Comparison of ENCODE assay signal across 13 cellular contexts in genomic region chr12:94721173-94721572, GRCh38.
DNase-seq lines count a peak whose midpoint lies in the region; ATAC-seq, FAIRE-seq and TF ChIP-seq lines count a peak whose summit lies in the region.
"Had no signal": no experiment of that assay in that cellular context is flagged by ENCODE, and none has a peak within 500 bp of the region (broad histone marks: within the 10 kb centered on the region; RNA-seq: fewer than 3 reads in every experiment).

No MANE protein-coding gene starts in this region.

- peak overlapping the region; percentile 92 for H3K27ac ChIP-seq in OCI-LY7 (ENCODE audit: low read depth, low read length, poor library complexity, severe bottlenecking)
- H3K27ac ChIP-seq: hepatocyte had no signal

- peak overlapping the region; percentile 74; the same call in 1 of the 2 replicates for H2AFZ ChIP-seq in OCI-LY7 (ENCODE audit: low read length)
- H2AFZ ChIP-seq: hepatocyte had no signal

- no peaks in the 10 kb centered on the region for H4K20me1 ChIP-seq in OCI-LY7 (ENCODE audit: insufficient read depth, low read length)

- H3K36me3 ChIP-seq in OCI-LY7 (ENCODE audit: insufficient read depth, low read length): no peaks in the 10 kb centered on the region

- POLR2A ChIA-PET in OCI-LY7 (lab: Charles Lee): interaction anchor here (0.5 to 3.5 kb wide), 16 partner anchors 10 to 1124 kb away, joined by 3 to 11 read pairs (median 4); partner anchors contain the start of gene CEP83

- CTCF ChIA-PET in OCI-LY7 (lab: Charles Lee; ENCODE audit: unreplicated experiment): interaction anchor here (1.7 kb wide), 1 partner anchor 10 kb away, joined by 7 read pairs; no protein-coding TSS in a partner anchor

- FAIRE-seq in D721Med (lab: Jason Lieb, UNC): no peak
- FAIRE-seq: colon had no signal

- peaks cover 64% of the 10 kb centered on the region for H3K4me1 ChIP-seq in OCI-LY7 (ENCODE audit: insufficient read depth, low read length, poor library complexity, severe bottlenecking)

- peak; percentile 55 for DNase-seq in GM13977 (ENCODE audit: low spot score)
- peak; percentile 63 for DNase-seq in GM20000 (ENCODE audit: low spot score)
- peak; percentile 87 for DNase-seq in OCI-LY7 (ENCODE audit: low spot score)
- no peak for DNase-seq in NCI-H2227 treated with DMSO at 0.1 percent for 48 hours (lab: John Stamatoyannopoulos, UW)
- DNase-seq in activated CD4-positive, alpha-beta T cell treated with anti-CD3 and anti-CD28 coated beads, Interleukin-2, amount 50 U/mL, for 48 hours: no peak
- no peak for DNase-seq in D721Med (ENCODE audit: insufficient read length, low spot score)
- DNase-seq in activated CD8-positive, alpha-beta memory T cell treated with anti-CD3 and anti-CD28 coated beads, Interleukin-2, amount 50 U/mL, for 4 hours: no peak
- DNase-seq: activated T-cell treated with anti-CD3 and anti-CD28 coated beads, Interleukin-2, amount 50 U/mL, for 4 hours; C1 segment of cervical spinal cord; NCI-H2107 had no signal

- intact Hi-C loops in OCI-LY7 (cut with micrococcal nuclease; ENCODE audit: unreplicated experiment): loop anchor here (5.0 kb wide), 1 partner anchor 96 kb away; no protein-coding TSS in a partner anchor

- BruUV-seq in OCI-LY7 (replicated peaks; lab: Mats Ljungman, UMichigan): no TSS peak

- ATAC-seq in HG03060 (IDR thresholded peaks at IDR 0.05; ENCODE audit: low read depth, unreplicated experiment): peak; percentile 83
- ATAC-seq: activated T-cell treated with anti-CD3 and anti-CD28 coated beads, Interleukin-2, amount 50 U/mL, for 4 hours had no signal

- H3K4me2 ChIP-seq in OCI-LY7 (ENCODE audit: low read length): peak overlapping the region; percentile 74
- H3K4me2 ChIP-seq: hepatocyte had no signal

- H3K4me3 ChIP-seq in OCI-LY7 (ENCODE audit: low read depth, low read length, poor library complexity, severe bottlenecking): peak overlapping the region; percentile 38
- H3K4me3 ChIP-seq: hepatocyte had no signal

- H3K9me2 ChIP-seq in OCI-LY7 (ENCODE audit: insufficient read depth, low read length): no peaks in the 10 kb centered on the region

- H3K9me3 ChIP-seq in OCI-LY7 (ENCODE audit: low read length): no peaks in the 10 kb centered on the region

- no peaks in the 10 kb centered on the region for H3K79me2 ChIP-seq in OCI-LY7 (ENCODE audit: insufficient read depth, low read depth, low read length)
- H3K79me2 ChIP-seq: hepatocyte had no signal

- TF ChIP-seq CTCF in GM13977 (IDR thresholded peaks at IDR 0.05; ENCODE audit: extremely low read depth, insufficient read depth, missing control alignments) (no peak), GM20000 (IDR thresholded peaks at IDR 0.05; ENCODE audit: extremely low read depth, missing control alignments) (no peak), OCI-LY7 (conservative IDR thresholded peaks at IDR 0.05; ENCODE audit: low read length) (no peak), D721Med (IDR thresholded peaks at IDR 0.05; ENCODE audit: insufficient read depth, missing control alignments) (no peak)

- in situ Hi-C loops in GM13977 (cut with MboI; ENCODE audit: low pct_unique_long_range_greater_than_20kb, low sequenced_read_pairs, unreplicated experiment): no loop called here

Comparison
In these comparisons a context has a peak if more than half of its experiments do, and no peak if none do; other contexts are left out.
1. DNase-seq: peak in GM13977 (single experiment), GM20000 (single experiment) and OCI-LY7 (single experiment); none in NCI-H2227 treated with DMSO at 0.1 percent for 48 hours (single experiment), activated CD4-positive, alpha-beta T cell treated with anti-CD3 and anti-CD28 coated beads, Interleukin-2, amount 50 U/mL, for 48 hours (0 of 2), D721Med (single experiment) and activated CD8-positive, alpha-beta memory T cell treated with anti-CD3 and anti-CD28 coated beads, Interleukin-2, amount 50 U/mL, for 4 hours (single experiment).